Comparison of ENCODE assay signal across 1 cellular context in the genomic region with DNA sequence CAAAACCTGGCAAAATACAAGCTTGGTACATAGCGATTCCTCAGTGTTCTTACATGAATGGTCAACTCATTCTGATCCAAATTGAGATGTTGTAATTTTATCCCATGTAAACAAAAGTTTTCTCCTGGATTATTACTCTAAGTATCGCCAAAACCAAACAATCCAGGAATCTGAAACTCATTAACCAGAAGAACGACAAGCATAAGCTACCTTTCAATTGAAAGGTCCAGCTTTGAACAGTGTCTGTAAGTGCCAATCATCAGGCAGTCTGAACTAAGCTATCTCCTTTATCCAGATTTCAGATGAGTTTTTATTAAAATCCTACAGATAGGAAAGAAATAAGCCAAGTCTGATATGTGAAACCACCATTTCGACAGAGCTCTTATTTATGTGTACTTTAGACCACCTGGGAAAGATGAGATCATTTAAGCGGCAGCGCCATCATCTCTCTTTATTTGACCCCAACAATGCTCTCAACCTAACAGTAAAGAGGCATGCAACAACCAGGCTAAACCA.
TF ChIP-seq lines count a peak whose summit lies in the region.

No MANE protein-coding gene starts in this region.

TF ChIP-seq in HepG2, 621 proteins besides CTCF, POLR2A, EP300 and RAD21 (continued from another document and continues in another):
- TF ChIP-seq SOX5 (CRISPR knock-in tag; IDR thresholded peaks at IDR 0.05; ENCODE audit: borderline replicate concordance) (peak; percentile 45; the same call in 1 of the 2 replicates), ZBTB8A (CRISPR knock-in tag; IDR thresholded peaks at IDR 0.05; ENCODE audit: borderline replicate concordance, low read depth) (no peak), IKZF1 (IDR thresholded peaks at IDR 0.05) (no peak), FOXA3 (CRISPR knock-in tag; IDR thresholded peaks at IDR 0.05) (no peak), ZNF121 (CRISPR knock-in tag; IDR thresholded peaks at IDR 0.05) (no peak), EEA1 (CRISPR knock-in tag; IDR thresholded peaks at IDR 0.05; ENCODE audit: borderline replicate concordance) (no peak), SIX1 (CRISPR knock-in tag; IDR thresholded peaks at IDR 0.05; ENCODE audit: borderline replicate concordance) (peak; percentile 50; the same call in 1 of the 2 replicates), ZNF800 (CRISPR knock-in tag; IDR thresholded peaks at IDR 0.05) (no peak), RARA (CRISPR knock-in tag; IDR thresholded peaks at IDR 0.05) (peak; percentile 9; the same call in 1 of the 2 replicates), TCF7 (IDR thresholded peaks at IDR 0.05; ENCODE audit: low read depth) (no peak), LCORL (IDR thresholded peaks at IDR 0.05) (no peak), LCORL (CRISPR knock-in tag; IDR thresholded peaks at IDR 0.05) (peak; percentile 35; the same call in 1 of the 2 replicates), CEBPG (CRISPR knock-in tag; IDR thresholded peaks at IDR 0.05) (no peak), NFYB (CRISPR knock-in tag; IDR thresholded peaks at IDR 0.05) (no peak), HNF1A (IDR thresholded peaks at IDR 0.05; ENCODE audit: low read depth) (no peak), HNF1A (CRISPR knock-in tag; IDR thresholded peaks at IDR 0.05; ENCODE audit: borderline replicate concordance) (no peak), RCOR2 (CRISPR knock-in tag; IDR thresholded peaks at IDR 0.05) (no peak), MIER2 (CRISPR knock-in tag; IDR thresholded peaks at IDR 0.05) (no peak), CREB1 (IDR thresholded peaks at IDR 0.05) (no peak), CREB1 (CRISPR knock-in tag; IDR thresholded peaks at IDR 0.05) (0 out of 2 replicates have a peak, but pooled peaks have one; percentile 23), KDM5B (CRISPR knock-in tag; IDR thresholded peaks at IDR 0.05; ENCODE audit: borderline replicate concordance) (no peak), PAWR (CRISPR knock-in tag; IDR thresholded peaks at IDR 0.05; ENCODE audit: borderline replicate concordance) (0 out of 2 replicates have a peak, but pooled peaks have one; percentile 20), FOXA1 (IDR thresholded peaks at IDR 0.05) (no peak), FOXA1 (CRISPR knock-in tag; IDR thresholded peaks at IDR 0.05) (no peak), ZFP36L2 (CRISPR knock-in tag; IDR thresholded peaks at IDR 0.05) (no peak), NCOR1 (IDR thresholded peaks at IDR 0.05; ENCODE audit: borderline replicate concordance, low read length) (peak; percentile 30; the same call in 1 of the 2 replicates), MAF1 (CRISPR knock-in tag; IDR thresholded peaks at IDR 0.05; ENCODE audit: borderline replicate concordance) (no peak), ATF7 (IDR thresholded peaks at IDR 0.05) (peak; percentile 40; the same call in 1 of the 2 replicates), ATF7 (CRISPR knock-in tag; IDR thresholded peaks at IDR 0.05) (no peak), ARNT2 (CRISPR knock-in tag; IDR thresholded peaks at IDR 0.05; ENCODE audit: low read depth) (no peak), SETDB1 (CRISPR knock-in tag; IDR thresholded peaks at IDR 0.05; ENCODE audit: borderline replicate concordance) (no peak), ZMAT3 (CRISPR knock-in tag; conservative IDR thresholded peaks at IDR 0.05) (no peak), RERE (CRISPR knock-in tag; IDR thresholded peaks at IDR 0.05; ENCODE audit: low read depth) (no peak), ZNF124 (CRISPR knock-in tag; IDR thresholded peaks at IDR 0.05) (no peak), ZNF7 (CRISPR knock-in tag; IDR thresholded peaks at IDR 0.05) (no peak), ZGPAT (CRISPR knock-in tag; IDR thresholded peaks at IDR 0.05) (no peak)
- TF ChIP-seq, protein P1, sequence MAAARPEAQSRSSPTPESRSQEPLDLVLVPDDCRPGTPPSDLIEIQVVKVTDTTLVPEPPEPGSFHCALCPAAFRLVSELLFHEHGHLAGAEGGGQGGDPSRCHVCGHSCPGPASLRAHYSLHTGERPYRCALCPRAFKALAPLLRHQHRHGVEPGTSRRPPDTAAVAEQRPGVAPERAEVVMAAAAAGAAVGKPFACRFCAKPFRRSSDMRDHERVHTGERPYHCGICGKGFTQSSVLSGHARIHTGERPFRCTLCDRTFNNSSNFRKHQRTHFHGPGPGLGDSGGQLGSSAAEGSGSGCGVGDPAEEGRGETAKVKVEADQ (CRISPR knock-in tag; IDR thresholded peaks at IDR 0.05; ENCODE audit: borderline replicate concordance), result no peak
- TF ChIP-seq, protein P2, sequence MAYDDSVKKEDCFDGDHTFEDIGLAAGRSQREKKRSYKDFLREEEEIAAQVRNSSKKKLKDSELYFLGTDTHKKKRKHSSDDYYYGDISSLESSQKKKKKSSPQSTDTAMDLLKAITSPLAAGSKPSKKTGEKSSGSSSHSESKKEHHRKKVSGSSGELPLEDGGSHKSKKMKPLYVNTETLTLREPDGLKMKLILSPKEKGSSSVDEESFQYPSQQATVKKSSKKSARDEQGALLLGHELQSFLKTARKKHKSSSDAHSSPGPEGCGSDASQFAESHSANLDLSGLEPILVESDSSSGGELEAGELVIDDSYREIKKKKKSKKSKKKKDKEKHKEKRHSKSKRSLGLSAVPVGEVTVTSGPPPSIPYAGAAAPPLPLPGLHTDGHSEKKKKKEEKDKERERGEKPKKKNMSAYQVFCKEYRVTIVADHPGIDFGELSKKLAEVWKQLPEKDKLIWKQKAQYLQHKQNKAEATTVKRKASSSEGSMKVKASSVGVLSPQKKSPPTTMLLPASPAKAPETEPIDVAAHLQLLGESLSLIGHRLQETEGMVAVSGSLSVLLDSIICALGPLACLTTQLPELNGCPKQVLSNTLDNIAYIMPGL (CRISPR knock-in tag; IDR thresholded peaks at IDR 0.05; ENCODE audit: borderline replicate concordance in 1 of 2, low read depth in 1 of 2), result 0 out of 4 replicates have a peak, but pooled peaks of 1 of the 2 experiments have one; percentile 6
- TF ChIP-seq, protein P3, sequence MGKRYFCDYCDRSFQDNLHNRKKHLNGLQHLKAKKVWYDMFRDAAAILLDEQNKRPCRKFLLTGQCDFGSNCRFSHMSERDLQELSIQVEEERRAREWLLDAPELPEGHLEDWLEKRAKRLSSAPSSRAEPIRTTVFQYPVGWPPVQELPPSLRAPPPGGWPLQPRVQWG (CRISPR knock-in tag; IDR thresholded peaks at IDR 0.05; ENCODE audit: borderline replicate concordance, low read depth), result no peak
- TF ChIP-seq, protein P4, sequence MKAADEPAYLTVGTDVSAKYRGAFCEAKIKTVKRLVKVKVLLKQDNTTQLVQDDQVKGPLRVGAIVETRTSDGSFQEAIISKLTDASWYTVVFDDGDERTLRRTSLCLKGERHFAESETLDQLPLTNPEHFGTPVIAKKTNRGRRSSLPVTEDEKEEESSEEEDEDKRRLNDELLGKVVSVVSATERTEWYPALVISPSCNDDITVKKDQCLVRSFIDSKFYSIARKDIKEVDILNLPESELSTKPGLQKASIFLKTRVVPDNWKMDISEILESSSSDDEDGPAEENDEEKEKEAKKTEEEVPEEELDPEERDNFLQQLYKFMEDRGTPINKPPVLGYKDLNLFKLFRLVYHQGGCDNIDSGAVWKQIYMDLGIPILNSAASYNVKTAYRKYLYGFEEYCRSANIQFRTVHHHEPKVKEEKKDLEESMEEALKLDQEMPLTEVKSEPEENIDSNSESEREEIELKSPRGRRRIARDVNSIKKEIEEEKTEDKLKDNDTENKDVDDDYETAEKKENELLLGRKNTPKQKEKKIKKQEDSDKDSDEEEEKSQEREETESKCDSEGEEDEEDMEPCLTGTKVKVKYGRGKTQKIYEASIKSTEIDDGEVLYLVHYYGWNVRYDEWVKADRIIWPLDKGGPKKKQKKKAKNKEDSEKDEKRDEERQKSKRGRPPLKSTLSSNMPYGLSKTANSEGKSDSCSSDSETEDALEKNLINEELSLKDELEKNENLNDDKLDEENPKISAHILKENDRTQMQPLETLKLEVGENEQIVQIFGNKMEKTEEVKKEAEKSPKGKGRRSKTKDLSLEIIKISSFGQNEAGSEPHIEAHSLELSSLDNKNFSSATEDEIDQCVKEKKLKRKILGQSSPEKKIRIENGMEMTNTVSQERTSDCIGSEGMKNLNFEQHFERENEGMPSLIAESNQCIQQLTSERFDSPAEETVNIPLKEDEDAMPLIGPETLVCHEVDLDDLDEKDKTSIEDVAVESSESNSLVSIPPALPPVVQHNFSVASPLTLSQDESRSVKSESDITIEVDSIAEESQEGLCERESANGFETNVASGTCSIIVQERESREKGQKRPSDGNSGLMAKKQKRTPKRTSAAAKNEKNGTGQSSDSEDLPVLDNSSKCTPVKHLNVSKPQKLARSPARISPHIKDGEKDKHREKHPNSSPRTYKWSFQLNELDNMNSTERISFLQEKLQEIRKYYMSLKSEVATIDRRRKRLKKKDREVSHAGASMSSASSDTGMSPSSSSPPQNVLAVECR (CRISPR knock-in tag; IDR thresholded peaks at IDR 0.05; ENCODE audit: borderline replicate concordance), result no peak
